Comparison of ENCODE assay signal across 8 cellular contexts in the genomic region with DNA sequence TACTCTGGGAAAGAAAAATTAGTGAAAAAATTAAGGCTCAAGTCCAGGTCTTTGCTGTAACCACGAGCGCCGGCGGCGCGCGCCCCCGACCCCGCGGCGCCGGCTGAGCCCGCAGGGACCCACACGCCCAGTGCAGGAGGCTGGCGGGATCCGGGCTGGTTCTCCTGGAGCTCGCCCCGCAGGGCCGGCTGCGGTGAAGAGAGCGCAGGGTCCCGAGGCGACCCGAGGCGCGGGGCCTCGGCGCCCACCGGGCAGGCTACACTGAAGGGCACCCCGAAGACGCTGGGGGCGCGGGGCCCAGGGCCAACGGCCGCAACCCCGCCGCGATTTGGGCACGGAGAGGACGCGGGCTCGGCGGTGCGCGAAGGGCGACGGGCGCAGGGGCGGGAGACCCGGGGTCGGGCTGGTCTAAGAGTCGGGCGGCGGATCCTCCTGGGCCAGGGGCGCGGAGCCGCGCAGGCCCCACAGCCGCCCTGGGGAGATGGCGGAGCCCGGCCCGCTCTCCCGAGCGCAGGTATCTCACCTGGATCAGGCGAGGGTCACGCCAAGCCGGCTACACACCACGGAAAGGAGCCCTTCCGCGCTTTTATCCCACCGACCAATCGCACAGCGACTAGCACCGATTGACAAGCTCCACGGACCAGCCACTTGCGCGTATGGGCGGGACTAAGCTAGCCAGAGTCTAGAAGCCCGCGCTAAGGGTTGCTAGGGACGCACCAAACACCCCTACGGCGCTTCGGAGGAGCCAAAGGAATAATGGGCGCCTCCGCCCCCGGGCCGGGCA. TPM values are rescaled to one million over a fixed set of nuclear protein-coding genes. Genes with fewer than 3 reads are reported as not detected.
DNase-seq lines count a peak whose midpoint lies in the region; ATAC-seq, FAIRE-seq and TF ChIP-seq lines count a peak whose summit lies in the region.

A gene (minus strand): TSS at position 582 of the 784 bp plus-strand sequence. CDS start 6,440 bp downstream, outside the sequence.

- FAIRE-seq in keratinocyte (lab: Jason Lieb, UNC) = peak; percentile 93

- peak within 1 kb of the TSS; percentile 100 for H2AFZ ChIP-seq in keratinocyte (ENCODE audit: control insufficient read depth, low read length)

- TF ChIP-seq CTCF in keratinocyte (optimal IDR thresholded peaks at IDR 0.05 in 1 of 3, IDR thresholded peaks at IDR 0.05 in 1 of 3, conservative IDR thresholded peaks at IDR 0.05 in 1 of 3; ENCODE audit: extremely low read depth in 1 of 3, insufficient read depth in 2 of 3, low read length in 3 of 3) = no peak

- H3K9me1 ChIP-seq in keratinocyte (ENCODE audit: control insufficient read depth, extremely low read depth, insufficient read depth, low read length) = no peaks in the 10 kb centered on the region

- peak within 1 kb of the TSS; percentile 76 for H3K27ac ChIP-seq in keratinocyte (ENCODE audit: control insufficient read depth, insufficient read depth, low read length)

- peak within 1 kb of the TSS; percentile 78 to 88 (median 81) for H3K4me3 ChIP-seq in keratinocyte (ENCODE audit: control insufficient read depth in 2 of 3, extremely low read depth in 1 of 3, insufficient read depth in 2 of 3, low read depth in 1 of 3, low read length in 3 of 3)

- TF ChIP-seq POLR2A in GM19099 (IDR thresholded peaks at IDR 0.05; ENCODE audit: extremely low read depth, insufficient read length, low read depth) = peak; percentile 41

- peak; percentile 68 for ATAC-seq in HG03378 (IDR thresholded peaks at IDR 0.05; ENCODE audit: unreplicated experiment)
- ATAC-seq in activated CD4-positive, CD25-positive, alpha-beta regulatory T cell treated with anti-CD3 and anti-CD28 coated beads, Interleukin-2, amount 50 U/mL, for 24 hours = peak; percentile 86 to 91

- DNase-seq in AML-193 (lab: John Stamatoyannopoulos, UW) (peak; percentile 88 to 91), NCI-H460 (ENCODE audit: extremely low read depth, low read depth) (peak; percentile 93), cerebellar cortex (ENCODE audit: low spot score) (peak; percentile 98), keratinocyte (ENCODE audit: low read depth, low spot score) (peak; percentile 85)
- DNase-seq in stimulated activated CD4-positive, alpha-beta T cell treated with anti-CD3 and anti-CD28 coated beads, Interleukin-15, amount 100 ng/mL, for 1 hour (ENCODE audit: low read depth in 1 of 2, low spot score in 1 of 2) = peak; percentile 77 to 79

- H3K4me1 ChIP-seq in keratinocyte (ENCODE audit: control insufficient read depth, extremely low read depth, insufficient read depth, low read length) = peaks cover 16% of the 10 kb centered on the region

- no peaks in the 10 kb centered on the region for H3K9me3 ChIP-seq in keratinocyte (ENCODE audit: control insufficient read depth, low read depth, low read length)

- no peaks in the 10 kb centered on the region for H3K27me3 ChIP-seq in keratinocyte (ENCODE audit: control insufficient read depth, extremely low read depth, insufficient read depth, low read length)

- H3K9ac ChIP-seq in keratinocyte (ENCODE audit: control insufficient read depth, extremely low read depth, insufficient read depth, low read length) = peak within 1 kb of the TSS; percentile 84

- peaks cover 0 to 6% of the 10 kb centered on the region in 2 experiments for H3K36me3 ChIP-seq in keratinocyte (ENCODE audit: control insufficient read depth in 2 of 2, extremely low read depth in 1 of 2, insufficient read depth in 2 of 2, low read length in 2 of 2)

- dilution Hi-C loops in keratinocyte (cut with MboI; ENCODE audit: extremely low pct_ligation_motif_present, low sequenced_read_pairs) = no loop called here

- peaks cover 19% of the 10 kb centered on the region for H3K79me2 ChIP-seq in keratinocyte (ENCODE audit: control insufficient read depth, insufficient read depth, low read length)

- H3K4me2 ChIP-seq in keratinocyte (ENCODE audit: control insufficient read depth, extremely low read depth, insufficient read depth, low read depth, low read length) = peak within 1 kb of the TSS; percentile 85

- no peaks in the 10 kb centered on the region for H4K20me1 ChIP-seq in keratinocyte (ENCODE audit: control insufficient read depth, extremely low read depth, insufficient read depth, low read length)

RNA-seq across cellular contexts. Expression of the gene that starts here (rescaled TPM):
- total RNA-seq in NCI-H460 (2014; rRNA removed; shearing (Covaris generic)) = 2.1 and 4.9 TPM in 2 replicates
- polyA plus RNA-seq in NCI-H460 (2014; cell fraction: nucleus; rRNA removed) = 34.5 and 49.6 TPM in 2 replicates
- 3.0 to 4.3 TPM (median 3.7 TPM) in 3 replicates for polyA plus RNA-seq in keratinocyte
- 4.1 TPM for polyA plus RNA-seq in keratinocyte (2011; ENCODE audit: low read depth)
- 0.73 and 1.2 TPM in 2 replicates for polyA plus RNA-seq in keratinocyte (2011; cell fraction: cytosol; rRNA removed)
- 11.8 and 12.7 TPM in 2 replicates for polyA plus RNA-seq in keratinocyte (2011; cell fraction: nucleus; rRNA removed)
- polyA plus RNA-seq in keratinocyte (2012; ENCODE audit: low replicate concordance) = 3.0 and 3.1 TPM in 2 replicates
- 4.6 to 23.2 TPM (median 6.3 TPM) in 3 replicates for polyA minus RNA-seq in keratinocyte
- 2.9 TPM for polyA minus RNA-seq in keratinocyte (2011; cell fraction: cytosol; rRNA and poly(A)+ RNA removed)
- polyA minus RNA-seq in keratinocyte (2011; cell fraction: nucleus; rRNA and poly(A)+ RNA removed) = 6.1 and 6.2 TPM in 2 replicates

Comparison
In these comparisons a context has a peak if more than half of its experiments do, and no peak if none do; other contexts are left out.
1. Peak in every context shown above with its lines: DNase-seq, ATAC-seq, H3K4me3 ChIP-seq and H3K27ac ChIP-seq.